17 cellular contexts compared by ENCODE assay signal in the genomic region with DNA sequence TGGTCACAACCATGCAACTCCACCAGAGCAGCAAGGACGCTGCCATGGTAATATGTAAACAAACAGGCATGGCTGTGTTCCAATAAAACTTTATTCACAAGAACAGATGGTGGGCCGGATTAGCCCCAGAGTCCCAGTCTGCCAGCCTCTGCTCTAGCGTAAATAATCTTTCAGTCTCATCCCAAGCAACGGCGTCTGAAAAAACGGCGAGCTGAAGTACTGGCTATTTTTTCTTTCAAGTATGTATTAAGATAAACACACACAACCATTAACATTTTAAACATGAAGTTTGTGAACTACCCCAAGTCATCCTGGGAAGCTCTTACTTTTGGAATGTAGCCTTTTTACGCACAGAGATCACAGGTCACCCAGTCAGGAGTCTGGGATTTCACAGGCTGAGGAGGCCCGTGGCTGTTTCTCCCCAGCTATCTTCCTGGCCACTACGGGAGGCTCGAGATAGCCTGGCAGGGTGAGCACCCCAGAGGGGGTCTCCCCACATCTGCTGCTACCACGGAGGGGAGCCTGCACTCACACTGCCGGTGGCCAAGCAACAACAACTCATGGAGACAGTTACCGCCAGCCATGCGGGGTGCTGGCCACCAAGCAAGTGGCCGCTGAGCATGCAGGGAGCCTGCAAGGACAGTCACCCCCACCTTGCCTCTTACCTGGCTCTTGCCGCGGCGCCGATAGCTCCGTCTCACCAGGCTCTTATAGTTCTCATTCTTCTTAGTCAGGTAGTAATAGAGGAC.
DNase-seq lines count a peak whose midpoint lies in the region; ATAC-seq and TF ChIP-seq lines count a peak whose summit lies in the region.
"Had no signal": no experiment of that assay in that cellular context is flagged by ENCODE, and none has a peak within 500 bp of the region (broad histone marks: within the 10 kb centered on the region; RNA-seq: fewer than 3 reads in every experiment).

No MANE protein-coding gene starts in this region.

- CTCF ChIA-PET in RWPE1 (lab: Yijun Ruan, JAX): no interaction called here

- H3K9me3 ChIP-seq in esophagus muscularis mucosa: no peaks in the 10 kb centered on the region
- no peaks in the 10 kb centered on the region for H3K9me3 ChIP-seq in stomach
- H3K9me3 ChIP-seq: breast epithelium, HAP-1 had no signal

- TF ChIP-seq POLR2A in esophagus muscularis mucosa (IDR thresholded peaks at IDR 0.05; ENCODE audit: low read depth) (no peak), stomach (IDR thresholded peaks at IDR 0.05) (no peak)

- DNase-seq in DMS53 (lab: John Stamatoyannopoulos, UW): peak; percentile 18
- no peak for DNase-seq in DMS53 treated with DMSO at 0.1 percent for 48 hours (lab: John Stamatoyannopoulos, UW; ENCODE audit: unreplicated experiment)
- no peak for DNase-seq in RWPE1 (ENCODE audit: low spot score)
- DNase-seq in esophagus muscularis mucosa (ENCODE audit: extremely low spot score): no peak
- DNase-seq in stomach: no peak
- no peak for DNase-seq in NCI-H2227 treated with DMSO at 0.1 percent for 48 hours (lab: John Stamatoyannopoulos, UW)
- DNase-seq in GDM1 (lab: John Stamatoyannopoulos, UW): no peak
- DNase-seq: 8988T; activated CD4-positive, alpha-beta memory T cell treated with anti-CD3 and anti-CD28 coated beads for 36 hours; activated effector memory CD4-positive, alpha-beta T cell treated with Interleukin-2 at 50 U/mL for 16 hours; NCI-H2029 treated with DMSO at 0.1 percent for 48 hours; nephron progenitor cell had no signal

- no peaks in the 10 kb centered on the region for H3K27me3 ChIP-seq in esophagus muscularis mucosa
- no peaks in the 10 kb centered on the region for H3K27me3 ChIP-seq in stomach
- H3K27me3 ChIP-seq: breast epithelium had no signal

- TF ChIP-seq EP300 in esophagus muscularis mucosa (IDR thresholded peaks at IDR 0.05): no peak
- TF ChIP-seq EP300 in stomach (IDR thresholded peaks at IDR 0.05): no peak

- intact Hi-C loops in esophagus muscularis mucosa (cut with DNase I) (loop anchor here (5.0 kb wide), 2 partner anchors 37 to 98 kb away; no protein-coding TSS in a partner anchor), stomach (cut with DNase I; ENCODE audit: low total_unique reads) (no loop called here)

- no peak for TF ChIP-seq CTCF in RWPE1 (conservative IDR thresholded peaks at IDR 0.05; ENCODE audit: low read depth)
- TF ChIP-seq CTCF in esophagus muscularis mucosa (IDR thresholded peaks at IDR 0.05): no peak
- TF ChIP-seq CTCF in stomach (IDR thresholded peaks at IDR 0.05): no peak

- POLR2A ChIA-PET in RWPE1 (lab: Yijun Ruan, JAX; ENCODE audit: low non-redundant PET): no interaction called here

- peaks cover 43 to 92% (median 83%) of the 10 kb centered on the region in 4 donors for H3K4me1 ChIP-seq in esophagus muscularis mucosa
- peaks cover 25 to 40% (median 36%) of the 10 kb centered on the region in 4 donors for H3K4me1 ChIP-seq in stomach
- H3K4me1 ChIP-seq: HAP-1 had no signal

- ATAC-seq in GM19463 (IDR thresholded peaks at IDR 0.05; ENCODE audit: unreplicated experiment): no peak
- ATAC-seq: left lobe of liver, sciatic nerve had no signal

- H3K27ac ChIP-seq in RWPE1 (peak overlapping the region; percentile 99), esophagus muscularis mucosa (replicated peaks in 1 of 4) (peak overlapping the region; percentile 88 to 97 (median 93)), stomach (peak overlapping the region; percentile 23 to 94 (median 90))

- H3K36me3 ChIP-seq in esophagus muscularis mucosa (peaks cover 0 to 67% (median 41%) of the 10 kb centered on the region in 4 donors), stomach (peaks cover 17 to 77% (median 65%) of the 10 kb centered on the region in 4 donors)
- H3K36me3 ChIP-seq: breast epithelium had no signal

- WGBS in esophagus muscularis mucosa: 88% methylated on average over 21 of the region's 21 CpGs
- WGBS in stomach, 5 donors: 79 to 88% (median 85%) methylated on average over 20 to 21 of the region's 21 CpGs

- H3K4me3 ChIP-seq in esophagus muscularis mucosa: no peak overlapping the region
- no peak overlapping the region for H3K4me3 ChIP-seq in stomach
- H3K4me3 ChIP-seq: breast epithelium, HAP-1 had no signal
